ENCODE assay signal across 17 cellular contexts in genomic region chr5:168659286-168659847, GRCh38.
DNase-seq lines count a peak whose midpoint lies in the region; ATAC-seq, FAIRE-seq and TF ChIP-seq lines count a peak whose summit lies in the region.
"Had no signal": no experiment of that assay in that cellular context is flagged by ENCODE, and none has a peak within 500 bp of the region (broad histone marks: within the 10 kb centered on the region; RNA-seq: fewer than 3 reads in every experiment).

No MANE protein-coding gene starts in this region.

- H3K4me2 ChIP-seq in HepG2 (ENCODE audit: low read depth, low read length) = no peak overlapping the region
- H3K4me2 ChIP-seq: BLaER1 treated with 17β-estradiol and CSF1 and Interleukin-3, amounts not matched to agents 10 nM and 100 nM had no signal

- POLR2A ChIA-PET in HepG2 (lab: Yijun Ruan, JAX) = no interaction called here

- no peak overlapping the region for H3K4me3 ChIP-seq in LNCaP clone FGC (ENCODE audit: low read depth, low read length)
- no peak overlapping the region for H3K4me3 ChIP-seq in duodenal mucosa (ENCODE audit: low read depth in 1 of 2, low read length in 2 of 2)
- H3K4me3 ChIP-seq in HepG2 (replicated peaks in 1 of 3; ENCODE audit: insufficient read depth in 1 of 3, low read depth in 2 of 3, low read length in 3 of 3) = no peak overlapping the region
- H3K4me3 ChIP-seq in mucosa of rectum (ENCODE audit: low read length in 2 of 2) = peak overlapping the region in 1 of 2 donors; percentile 37
- H3K4me3 ChIP-seq in vagina = no peak overlapping the region
- H3K4me3 ChIP-seq: BLaER1 treated with 17β-estradiol and CSF1 and Interleukin-3, amounts not matched to agents 10 nM and 100 nM had no signal

- peaks cover 42 to 52% of the 10 kb centered on the region in 2 donors for H3K4me1 ChIP-seq in duodenal mucosa (ENCODE audit: control insufficient read depth in 1 of 2, insufficient read depth in 2 of 2, low read length in 2 of 2)
- H3K4me1 ChIP-seq in HepG2 (ENCODE audit: insufficient read depth, low read length) = peaks cover 32% of the 10 kb centered on the region
- peaks cover 47 to 54% of the 10 kb centered on the region in 2 donors for H3K4me1 ChIP-seq in mucosa of rectum (ENCODE audit: control insufficient read depth in 2 of 2, insufficient read depth in 2 of 2, low read length in 2 of 2)
- H3K4me1 ChIP-seq in vagina = peaks cover 11% of the 10 kb centered on the region

- peaks cover 26% of the 10 kb centered on the region for H3K27me3 Mint-ChIP-seq in T-helper 17 cell
- H3K27me3 Mint-ChIP-seq: CD4-positive, CD25-positive, alpha-beta regulatory T cell had no signal

- H3K27ac ChIP-seq in duodenal mucosa (ENCODE audit: low read depth, low read length) = peak overlapping the region; percentile 65
- H3K27ac ChIP-seq in HepG2 (ENCODE audit: extremely low read length, insufficient read depth, low read length) = no peak overlapping the region
- peak overlapping the region; percentile 80 to 86 for H3K27ac ChIP-seq in mucosa of rectum (ENCODE audit: low read depth in 2 of 2, low read length in 2 of 2)
- no peak overlapping the region for H3K27ac ChIP-seq in vagina
- H3K27ac ChIP-seq: BLaER1 treated with 17β-estradiol and CSF1 and Interleukin-3, amounts not matched to agents 10 nM and 100 nM had no signal

- DNase-seq in LNCaP clone FGC (ENCODE audit: low read depth) = peak; percentile 2
- DNase-seq in HepG2 (ENCODE audit: low spot score) = no peak
- no peak for DNase-seq in vagina (ENCODE audit: extremely low spot score in 2 of 2)
- DNase-seq in NOMO-1 treated with dmso at 0.1 percent for 144 hours (lab: John Stamatoyannopoulos, UW; ENCODE audit: unreplicated experiment) = no peak
- DNase-seq in T-helper 17 cell = no peak
- DNase-seq in KBM-7 = no peak
- DNase-seq: ACHN; CD4-positive, CD25-positive, alpha-beta regulatory T cell; DMS53; GF-D8; GOT3; H9 had no signal

- H3K79me2 ChIP-seq in HepG2 (ENCODE audit: insufficient read depth, low read length) = no peaks in the 10 kb centered on the region

- no peak for TF ChIP-seq RAD21 in HepG2 (CRISPR knock-in tag; IDR thresholded peaks at IDR 0.05)

- H3K27me3 ChIP-seq in duodenal mucosa (ENCODE audit: control insufficient read depth in 1 of 2, insufficient read depth in 2 of 2, low read length in 2 of 2) (no peaks in the 10 kb centered on the region), HepG2 (ENCODE audit: control insufficient read depth in 1 of 2, insufficient read depth in 2 of 2, low read length in 2 of 2) (no peaks in the 10 kb centered on the region), mucosa of rectum (ENCODE audit: control insufficient read depth in 2 of 2, insufficient read depth in 2 of 2, low read length in 2 of 2) (no peaks in the 10 kb centered on the region), vagina (no peaks in the 10 kb centered on the region)
- H3K27me3 ChIP-seq: BLaER1 treated with 17β-estradiol and CSF1 and Interleukin-3, amounts not matched to agents 10 nM and 100 nM had no signal

- TF ChIP-seq CTCF in LNCaP clone FGC (IDR thresholded peaks at IDR 0.05; ENCODE audit: control insufficient read depth, extremely low read depth, insufficient read depth) (no peak), HepG2 (CRISPR knock-in tag; IDR thresholded peaks at IDR 0.05) (no peak), vagina (IDR thresholded peaks at IDR 0.05) (no peak)

- H3K36me3 ChIP-seq in duodenal mucosa (ENCODE audit: control insufficient read depth in 1 of 2, insufficient read depth in 2 of 2, low read length in 2 of 2) (no peaks in the 10 kb centered on the region), HepG2 (replicated peaks in 1 of 2; ENCODE audit: control insufficient read depth in 1 of 2, insufficient read depth in 2 of 2, low read length in 2 of 2) (no peaks in the 10 kb centered on the region), mucosa of rectum (ENCODE audit: control insufficient read depth in 2 of 2, insufficient read depth in 2 of 2, low read length in 2 of 2) (no peaks in the 10 kb centered on the region), vagina (no peaks in the 10 kb centered on the region)
- H3K36me3 ChIP-seq: BLaER1 treated with 17β-estradiol and CSF1 and Interleukin-3, amounts not matched to agents 10 nM and 100 nM had no signal

- H4K20me1 ChIP-seq in HepG2 (ENCODE audit: insufficient read depth, low read length) = no peaks in the 10 kb centered on the region
- H4K20me1 ChIP-seq: BLaER1 treated with 17β-estradiol and CSF1 and Interleukin-3, amounts not matched to agents 10 nM and 100 nM had no signal

- no peak overlapping the region for H3K27ac Mint-ChIP-seq in T-helper 17 cell
- H3K27ac Mint-ChIP-seq: CD4-positive, CD25-positive, alpha-beta regulatory T cell; H9 had no signal

- no peak for TF ChIP-seq POLR2A in HepG2 (IDR thresholded peaks at IDR 0.05; ENCODE audit: insufficient read depth in 1 of 2, low read depth in 2 of 2, low read length in 2 of 2)
- no peak for TF ChIP-seq POLR2A in vagina (IDR thresholded peaks at IDR 0.05)

- no peak overlapping the region for H3K4me3 Mint-ChIP-seq in T-helper 17 cell
- H3K4me3 Mint-ChIP-seq: CD4-positive, CD25-positive, alpha-beta regulatory T cell; H9 had no signal

- H3K4me1 Mint-ChIP-seq in T-helper 17 cell = no peaks in the 10 kb centered on the region
- H3K4me1 Mint-ChIP-seq: CD4-positive, CD25-positive, alpha-beta regulatory T cell had no signal

- H3K9ac ChIP-seq in duodenal mucosa (ENCODE audit: low read depth in 1 of 2, low read length in 2 of 2) = no peak overlapping the region
- no peak overlapping the region for H3K9ac ChIP-seq in HepG2 (ENCODE audit: insufficient read depth, low read depth, low read length)
- H3K9ac ChIP-seq in mucosa of rectum (ENCODE audit: low read depth in 1 of 2, low read length in 2 of 2) = peak overlapping the region in 1 of 2 donors; percentile 27
- H3K9ac ChIP-seq: BLaER1 treated with 17β-estradiol and CSF1 and Interleukin-3, amounts not matched to agents 10 nM and 100 nM had no signal

- H3K9me3 ChIP-seq in duodenal mucosa (ENCODE audit: control insufficient read depth in 1 of 2, low read length in 2 of 2) (no peaks in the 10 kb centered on the region), HepG2 (ENCODE audit: low read length) (no peaks in the 10 kb centered on the region), mucosa of rectum (ENCODE audit: control insufficient read depth in 2 of 2, low read length in 2 of 2) (no peaks in the 10 kb centered on the region), vagina (no peaks in the 10 kb centered on the region), T-helper 17 cell (ENCODE audit: control insufficient read depth, low read length, poor library complexity, severe bottlenecking) (no peaks in the 10 kb centered on the region)
- H3K9me3 ChIP-seq: BLaER1 treated with 17β-estradiol and CSF1 and Interleukin-3, amounts not matched to agents 10 nM and 100 nM had no signal

- H2AFZ ChIP-seq in HepG2 (ENCODE audit: low read length) = no peak overlapping the region

- ATAC-seq in HepG2 (peak; percentile 40; the same call in 1 of the 3 replicates), T-helper 17 cell (no peak)

- TF ChIP-seq EP300 in HepG2 (IDR thresholded peaks at IDR 0.05; ENCODE audit: low read depth in 2 of 2, low read length in 2 of 2) (no peak), HepG2 (CRISPR knock-in tag; IDR thresholded peaks at IDR 0.05; ENCODE audit: borderline replicate concordance) (no peak)

- no TSS peak for BruUV-seq in HepG2 (replicated peaks; lab: Mats Ljungman, UMichigan)

- intact Hi-C loops in HepG2 (cut with micrococcal nuclease; ENCODE audit: unreplicated experiment) (no loop called here), vagina (cut with DNase I) (no loop called here)

- 36% methylated on average over 5 of the region's 5 CpGs for WGBS in HepG2 (ENCODE audit: low lambda C conversion rate)

- H3K36me3 Mint-ChIP-seq in T-helper 17 cell (ENCODE audit: low read depth) = no peaks in the 10 kb centered on the region
- H3K36me3 Mint-ChIP-seq: CD4-positive, CD25-positive, alpha-beta regulatory T cell had no signal

- CTCF ChIA-PET in HepG2 (lab: Yijun Ruan, JAX; ENCODE audit: low intra/inter-chr PET ratio, low total read pairs) = no interaction called here

- in situ Hi-C loops in HepG2 (cut with HindIII; ENCODE audit: extremely low pct_ligation_motif_present, low pct_unique_long_range_greater_than_20kb) (no loop called here), KBM-7 (cut with MboI; ENCODE audit: low pct_unique_long_range_greater_than_20kb, low sequenced_read_pairs) (no loop called here)

- FAIRE-seq in HepG2 (lab: Jason Lieb, UNC) = no peak
- FAIRE-seq: GM19239, HTR-8/SVneo had no signal

TF ChIP-seq in HepG2, 621 proteins besides CTCF, POLR2A, EP300 and RAD21:
- TF ChIP-seq ZNF841 (CRISPR knock-in tag; IDR thresholded peaks at IDR 0.05; ENCODE audit: borderline replicate concordance) (no peak), KLF6 (CRISPR knock-in tag; IDR thresholded peaks at IDR 0.05) (no peak), ZNF496 (CRISPR knock-in tag; IDR thresholded peaks at IDR 0.05; ENCODE audit: insufficient replicate concordance) (no peak), HNF4A (CRISPR knock-in tag; IDR thresholded peaks at IDR 0.05) (peak; percentile 24; the same call in 1 of the 2 replicates), ZNF709 (CRISPR knock-in tag; IDR thresholded peaks at IDR 0.05) (no peak), ZNF331 (CRISPR knock-in tag; IDR thresholded peaks at IDR 0.05) (no peak), THRA (CRISPR knock-in tag; IDR thresholded peaks at IDR 0.05; ENCODE audit: borderline replicate concordance) (no peak), NR3C1 (CRISPR knock-in tag; IDR thresholded peaks at IDR 0.05) (no peak)

Comparison
In these comparisons a context has a peak if more than half of its experiments do, and no peak if none do; other contexts are left out.
1. H3K27ac ChIP-seq: peak in duodenal mucosa (single experiment) and mucosa of rectum (2 of 2); none in HepG2 (single experiment) and vagina (single experiment).